ENCODE assay signal across 10 cellular contexts in genomic region chr5:77867194-77867691, GRCh38.
DNase-seq lines count a peak whose midpoint lies in the region; ATAC-seq, FAIRE-seq and TF ChIP-seq lines count a peak whose summit lies in the region.
"Had no signal": no experiment of that assay in that cellular context is flagged by ENCODE, and none has a peak within 500 bp of the region (broad histone marks: within the 10 kb centered on the region; RNA-seq: fewer than 3 reads in every experiment).

No MANE protein-coding gene starts in this region.

- H3K9me3 Mint-ChIP-seq in MCF 10A (ENCODE audit: unreplicated experiment): no peaks in the 10 kb centered on the region

- ATAC-seq in HG03565 (IDR thresholded peaks at IDR 0.05; ENCODE audit: unreplicated experiment): no peak

- H3K4me3 ChIP-seq in breast epithelium (no peak overlapping the region), fibroblast of mammary gland (ENCODE audit: control insufficient read depth, low read depth, low read length) (no peak overlapping the region), spleen (no peak overlapping the region)
- H3K4me3 ChIP-seq: stomach had no signal

- no peak overlapping the region for H3K4me3 Mint-ChIP-seq in MCF 10A (ENCODE audit: unreplicated experiment)

- H3K4me1 Mint-ChIP-seq in MCF 10A (ENCODE audit: insufficient read depth, unreplicated experiment): no peaks in the 10 kb centered on the region

- POLR2A ChIA-PET in MCF 10A (lab: Yijun Ruan, JAX): no interaction called here

- H3K27ac ChIP-seq in breast epithelium (no peak overlapping the region), spleen (no peak overlapping the region)
- H3K27ac ChIP-seq: stomach had no signal

- no peaks in the 10 kb centered on the region for H3K27me3 ChIP-seq in breast epithelium
- no peaks in the 10 kb centered on the region for H3K27me3 ChIP-seq in spleen (replicated peaks in 1 of 7)

- no peaks in the 10 kb centered on the region for H3K9me3 ChIP-seq in breast epithelium
- no peaks in the 10 kb centered on the region for H3K9me3 ChIP-seq in spleen
- H3K9me3 ChIP-seq: stomach had no signal

- intact Hi-C loops in MCF 10A (cut with micrococcal nuclease): loop anchor here (1.0 to 2.0 kb wide), 3 partner anchors 141 to 434 kb away; no protein-coding TSS in a partner anchor
- intact Hi-C loops in breast epithelium (cut with DNase I; ENCODE audit: low total_unique reads): loop anchor here (10.0 kb wide), 1 partner anchor 558 kb away; no protein-coding TSS in a partner anchor
- intact Hi-C loops in spleen (cut with DNase I; ENCODE audit: low total_unique reads): no loop called here

- H3K4me1 ChIP-seq in breast epithelium (no peaks in the 10 kb centered on the region), spleen (peaks cover 0 to 3% (median 0%) of the 10 kb centered on the region in 6 donors)
- H3K4me1 ChIP-seq: stomach had no signal

- H3K36me3 Mint-ChIP-seq in MCF 10A (ENCODE audit: insufficient read depth, unreplicated experiment): no peaks in the 10 kb centered on the region

- no peaks in the 10 kb centered on the region for H3K36me3 ChIP-seq in breast epithelium
- no peaks in the 10 kb centered on the region for H3K36me3 ChIP-seq in spleen
- H3K36me3 ChIP-seq: stomach had no signal

- TF ChIP-seq CTCF in MCF 10A (IDR thresholded peaks at IDR 0.05; ENCODE audit: unreplicated experiment) (peak; percentile 26), breast epithelium (IDR thresholded peaks at IDR 0.05) (no peak), fibroblast of mammary gland (conservative IDR thresholded peaks at IDR 0.05; ENCODE audit: control insufficient read depth, insufficient read depth, low read depth, low read length) (peak; percentile 39), spleen (IDR thresholded peaks at IDR 0.05 in 8 of 11, conservative IDR thresholded peaks at IDR 0.05 in 3 of 11) (peak in 3 of 11 experiments; percentile 9 to 25 (median 20))

- DNase-seq in MCF 10A (ENCODE audit: unreplicated experiment) (peak; percentile 27), breast epithelium (ENCODE audit: low spot score in 2 of 2) (no peak), OCI-M1 (lab: John Stamatoyannopoulos, UW) (peak; percentile 88), fibroblast of mammary gland (ENCODE audit: low read depth) (peak; percentile 36), urothelium cell line (ENCODE audit: low spot score) (peak; percentile 20), spleen (no peak), OCI-M2 (lab: John Stamatoyannopoulos, UW; ENCODE audit: unreplicated experiment) (no peak)
- DNase-seq: activated effector memory CD4-positive, alpha-beta T cell treated with anti-CD3 and anti-CD28 coated beads, Interleukin-2, amount 50 U/mL, for 16 hours; stomach had no signal

- H3K27me3 Mint-ChIP-seq in MCF 10A (ENCODE audit: insufficient read depth, unreplicated experiment): no peaks in the 10 kb centered on the region

- no peak for TF ChIP-seq POLR2A in breast epithelium (IDR thresholded peaks at IDR 0.05)
- TF ChIP-seq POLR2A in spleen (IDR thresholded peaks at IDR 0.05): no peak

- BruUV-seq in MCF 10A (replicated peaks; lab: Mats Ljungman, UMichigan): no TSS peak

- no peak overlapping the region for H3K27ac Mint-ChIP-seq in MCF 10A (ENCODE audit: low read depth, unreplicated experiment)

- 25 to 37% (median 28%) methylated on average over 2 of the region's 2 CpGs for WGBS in spleen, 5 donors

- CTCF ChIA-PET in MCF 10A (lab: Yijun Ruan, JAX): interaction anchor here (1.2 kb wide), 1 partner anchor 117 kb away, joined by 4 read pairs; no protein-coding TSS in a partner anchor

- FAIRE-seq in urothelium cell line (lab: Jason Lieb, UNC): no peak

Comparison
In these comparisons a context has a peak if more than half of its experiments do, and no peak if none do; other contexts are left out.
1. DNase-seq: peak in MCF 10A (single experiment), OCI-M1 (single experiment), fibroblast of mammary gland (single experiment) and urothelium cell line (single experiment); none in breast epithelium (0 of 2), spleen (single experiment) and OCI-M2 (single experiment).
2. CTCF ChIP-seq: peak in MCF 10A (single experiment) and fibroblast of mammary gland (single experiment); none in breast epithelium (0 of 3).